Comparison of ENCODE assay signal across 11 cellular contexts in the genomic region with DNA sequence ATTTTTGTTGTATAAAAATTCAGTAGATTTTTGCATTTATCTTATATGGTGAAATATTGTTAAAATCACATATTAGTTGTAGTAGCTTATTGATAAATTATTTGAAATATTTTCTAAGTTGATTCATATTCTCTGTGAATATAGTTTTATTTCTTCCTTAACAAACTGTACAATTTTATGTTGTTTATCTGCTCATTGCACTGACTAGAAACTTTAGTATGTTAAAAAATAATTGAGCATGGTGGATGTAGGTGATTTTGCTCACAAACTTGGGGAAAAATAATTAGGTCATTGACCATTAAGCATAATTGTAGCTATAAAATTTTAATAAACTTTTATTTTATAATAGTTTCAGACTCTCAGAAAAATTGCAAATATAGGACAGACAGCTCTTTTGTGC.
"Had no signal": no experiment of that assay in that cellular context is flagged by ENCODE, and none has a peak within 500 bp of the region (broad histone marks: within the 10 kb centered on the region; RNA-seq: fewer than 3 reads in every experiment).

No MANE protein-coding gene starts in this region.

- H3K9me3 ChIP-seq: HAP-1 had no signal

- H3K27ac ChIP-seq: GM23248 had no signal

- ATAC-seq: GM23338, HCT116 had no signal

- H3K9ac ChIP-seq: GM23248 had no signal

- H3K4me3 ChIP-seq: GM23248, GM23338, HAP-1 had no signal

- H3K36me3 ChIP-seq: HAP-1 had no signal

- H3K4me2 ChIP-seq: GM23338 had no signal

- H3K27ac Mint-ChIP-seq: GM23338, H9, HFFc6 had no signal

- DNase-seq: GM23248, GOT3, H7, H9, HCEC 1CT, HFFc6 had no signal

- H2AFZ ChIP-seq: GM23248, GM23338 had no signal

- H3K4me1 ChIP-seq: HAP-1 had no signal

- FAIRE-seq: H1, H54 had no signal

- H3K4me3 Mint-ChIP-seq: GM23338, H9, HFFc6 had no signal

- H3K4me1 Mint-ChIP-seq: GM23338 had no signal
